In the genomic region with DNA sequence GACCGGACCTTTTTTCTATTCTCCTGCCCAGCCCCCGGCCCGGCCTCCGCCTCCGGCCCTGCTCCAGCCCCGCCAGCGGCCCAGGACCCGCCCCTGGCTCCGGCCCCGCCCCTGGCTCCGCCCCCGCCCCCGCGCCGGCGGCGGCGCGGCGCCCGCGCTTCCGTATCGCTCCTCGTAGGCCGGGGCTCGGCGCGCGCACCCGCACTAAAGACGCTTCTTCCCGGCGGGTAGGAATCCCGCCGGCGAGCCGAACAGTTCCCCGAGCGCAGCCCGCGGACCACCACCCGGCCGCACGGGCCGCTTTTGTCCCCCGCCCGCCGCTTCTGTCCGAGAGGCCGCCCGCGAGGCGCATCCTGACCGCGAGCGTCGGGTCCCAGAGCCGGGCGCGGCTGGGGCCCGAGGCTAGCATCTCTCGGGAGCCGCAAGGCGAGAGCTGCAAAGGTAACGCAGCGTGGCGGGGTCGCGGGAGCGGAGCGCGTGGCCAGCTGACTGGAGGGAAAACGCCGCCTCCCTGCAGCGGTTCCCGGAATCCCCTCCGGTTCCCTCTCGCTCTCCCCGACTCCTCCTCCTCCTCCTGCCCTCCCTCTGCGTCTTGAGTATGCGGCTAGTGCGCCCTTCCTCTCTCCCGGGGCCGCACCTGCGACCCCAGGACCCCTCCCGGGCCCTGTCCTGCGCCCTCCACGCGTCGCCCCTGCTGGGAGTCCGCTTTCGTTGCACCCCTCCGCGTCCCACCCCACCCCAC, we compare ENCODE assay signal across 1 cellular context.
TF ChIP-seq lines count a peak whose summit lies in the region.

A gene (plus strand): TSS at position 163 of the 742 bp plus-strand sequence. CDS start 11,985 bp downstream, outside the sequence.

TF ChIP-seq in K562, 482 proteins besides CTCF, POLR2A, EP300 and RAD21 (continued from another document and continues in another):
- TF ChIP-seq, protein P1, sequence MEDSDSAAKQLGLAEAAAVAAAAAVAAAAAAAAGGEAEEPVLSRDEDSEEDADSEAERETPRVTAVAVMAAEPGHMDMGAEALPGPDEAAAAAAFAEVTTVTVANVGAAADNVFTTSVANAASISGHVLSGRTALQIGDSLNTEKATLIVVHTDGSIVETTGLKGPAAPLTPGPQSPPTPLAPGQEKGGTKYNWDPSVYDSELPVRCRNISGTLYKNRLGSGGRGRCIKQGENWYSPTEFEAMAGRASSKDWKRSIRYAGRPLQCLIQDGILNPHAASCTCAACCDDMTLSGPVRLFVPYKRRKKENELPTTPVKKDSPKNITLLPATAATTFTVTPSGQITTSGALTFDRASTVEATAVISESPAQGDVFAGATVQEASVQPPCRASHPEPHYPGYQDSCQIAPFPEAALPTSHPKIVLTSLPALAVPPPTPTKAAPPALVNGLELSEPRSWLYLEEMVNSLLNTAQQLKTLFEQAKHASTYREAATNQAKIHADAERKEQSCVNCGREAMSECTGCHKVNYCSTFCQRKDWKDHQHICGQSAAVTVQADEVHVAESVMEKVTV (CRISPR knock-in tag; IDR thresholded peaks at IDR 0.05), result no peak
- TF ChIP-seq ZNF780A (CRISPR knock-in tag; IDR thresholded peaks at IDR 0.05), result no peak
- peak; percentile 56; the same call in 1 of the 2 replicates for TF ChIP-seq EP400 (IDR thresholded peaks at IDR 0.05)
- no peak for TF ChIP-seq NEUROD1 (IDR thresholded peaks at IDR 0.05; ENCODE audit: borderline replicate concordance, low read depth, low read length, partially characterized antibody)
- TF ChIP-seq NONO (IDR thresholded peaks at IDR 0.05; ENCODE audit: low read depth in 2 of 2, low read length in 1 of 2), result peak in 1 of 2 experiments; percentile 33; a peak in 1 of 4 replicates
- TF ChIP-seq TEAD1 (CRISPR knock-in tag; IDR thresholded peaks at IDR 0.05), result 0 out of 4 replicates have a peak, but pooled peaks of 1 of the 2 experiments have one; percentile 50
- no peak for TF ChIP-seq SMAD3 (CRISPR knock-in tag; conservative IDR thresholded peaks at IDR 0.05)
- no peak for TF ChIP-seq PURB (CRISPR knock-in tag; IDR thresholded peaks at IDR 0.05; ENCODE audit: low read depth)
- TF ChIP-seq MTF1 (CRISPR knock-in tag; IDR thresholded peaks at IDR 0.05; ENCODE audit: borderline replicate concordance), result no peak
- no peak for TF ChIP-seq RBM39 (optimal IDR thresholded peaks at IDR 0.05; ENCODE audit: low read depth, low read length)
- no peak for TF ChIP-seq CCNT2 (IDR thresholded peaks at IDR 0.05; ENCODE audit: borderline replicate concordance, extremely low read depth, insufficient read length, low read depth, low read length)
- TF ChIP-seq, protein P2, sequence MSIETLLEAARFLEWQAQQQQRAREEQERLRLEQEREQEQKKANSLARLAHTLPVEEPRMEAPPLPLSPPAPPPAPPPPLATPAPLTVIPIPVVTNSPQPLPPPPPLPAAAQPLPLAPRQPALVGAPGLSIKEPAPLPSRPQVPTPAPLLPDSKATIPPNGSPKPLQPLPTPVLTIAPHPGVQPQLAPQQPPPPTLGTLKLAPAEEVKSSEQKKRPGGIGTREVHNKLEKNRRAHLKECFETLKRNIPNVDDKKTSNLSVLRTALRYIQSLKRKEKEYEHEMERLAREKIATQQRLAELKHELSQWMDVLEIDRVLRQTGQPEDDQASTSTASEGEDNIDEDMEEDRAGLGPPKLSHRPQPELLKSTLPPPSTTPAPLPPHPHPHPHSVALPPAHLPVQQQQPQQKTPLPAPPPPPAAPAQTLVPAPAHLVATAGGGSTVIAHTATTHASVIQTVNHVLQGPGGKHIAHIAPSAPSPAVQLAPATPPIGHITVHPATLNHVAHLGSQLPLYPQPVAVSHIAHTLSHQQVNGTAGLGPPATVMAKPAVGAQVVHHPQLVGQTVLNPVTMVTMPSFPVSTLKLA (conservative IDR thresholded peaks at IDR 0.05), result peak in 1 of 2 experiments; percentile 12; a peak in 1 of 4 replicates
- TF ChIP-seq SMARCA5 (IDR thresholded peaks at IDR 0.05), result no peak
- TF ChIP-seq GABPB2 (CRISPR knock-in tag; conservative IDR thresholded peaks at IDR 0.05), result no peak
- TF ChIP-seq ERF (CRISPR knock-in tag; IDR thresholded peaks at IDR 0.05), result peak; percentile 48; the same call in 1 of the 2 replicates
- TF ChIP-seq XRCC3 (IDR thresholded peaks at IDR 0.05), result no peak
- TF ChIP-seq, protein P3, sequence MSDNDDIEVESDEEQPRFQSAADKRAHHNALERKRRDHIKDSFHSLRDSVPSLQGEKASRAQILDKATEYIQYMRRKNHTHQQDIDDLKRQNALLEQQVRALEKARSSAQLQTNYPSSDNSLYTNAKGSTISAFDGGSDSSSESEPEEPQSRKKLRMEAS (CRISPR knock-in tag; IDR thresholded peaks at IDR 0.05), result peak; percentile 40; the same call in 1 of the 2 replicates
- TF ChIP-seq NRF1 (conservative IDR thresholded peaks at IDR 0.05 in 1 of 2, IDR thresholded peaks at IDR 0.05 in 1 of 2), result peak; percentile 67 to 68; a peak in 3 of 4 replicates
- no peak for TF ChIP-seq NCOA1 (IDR thresholded peaks at IDR 0.05; ENCODE audit: low read depth)
- TF ChIP-seq COPS2 (conservative IDR thresholded peaks at IDR 0.05), result no peak
- no peak for TF ChIP-seq FOSL1 (tag; conservative IDR thresholded peaks at IDR 0.05)
- TF ChIP-seq SREBF1 (IDR thresholded peaks at IDR 0.05; ENCODE audit: borderline replicate concordance, low read depth, low read length), result no peak
- no peak for TF ChIP-seq TRIM28 (IDR thresholded peaks at IDR 0.05)
- TF ChIP-seq ELF1 (tag; IDR thresholded peaks at IDR 0.05), result 0 out of 2 replicates have a peak, but pooled peaks have one; percentile 30
- no peak for TF ChIP-seq TBL1XR1 (IDR thresholded peaks at IDR 0.05; ENCODE audit: low read length in 2 of 2)
- no peak for TF ChIP-seq MEF2A (IDR thresholded peaks at IDR 0.05; ENCODE audit: control insufficient read depth, low read depth, low read length)
- TF ChIP-seq, protein P4, sequence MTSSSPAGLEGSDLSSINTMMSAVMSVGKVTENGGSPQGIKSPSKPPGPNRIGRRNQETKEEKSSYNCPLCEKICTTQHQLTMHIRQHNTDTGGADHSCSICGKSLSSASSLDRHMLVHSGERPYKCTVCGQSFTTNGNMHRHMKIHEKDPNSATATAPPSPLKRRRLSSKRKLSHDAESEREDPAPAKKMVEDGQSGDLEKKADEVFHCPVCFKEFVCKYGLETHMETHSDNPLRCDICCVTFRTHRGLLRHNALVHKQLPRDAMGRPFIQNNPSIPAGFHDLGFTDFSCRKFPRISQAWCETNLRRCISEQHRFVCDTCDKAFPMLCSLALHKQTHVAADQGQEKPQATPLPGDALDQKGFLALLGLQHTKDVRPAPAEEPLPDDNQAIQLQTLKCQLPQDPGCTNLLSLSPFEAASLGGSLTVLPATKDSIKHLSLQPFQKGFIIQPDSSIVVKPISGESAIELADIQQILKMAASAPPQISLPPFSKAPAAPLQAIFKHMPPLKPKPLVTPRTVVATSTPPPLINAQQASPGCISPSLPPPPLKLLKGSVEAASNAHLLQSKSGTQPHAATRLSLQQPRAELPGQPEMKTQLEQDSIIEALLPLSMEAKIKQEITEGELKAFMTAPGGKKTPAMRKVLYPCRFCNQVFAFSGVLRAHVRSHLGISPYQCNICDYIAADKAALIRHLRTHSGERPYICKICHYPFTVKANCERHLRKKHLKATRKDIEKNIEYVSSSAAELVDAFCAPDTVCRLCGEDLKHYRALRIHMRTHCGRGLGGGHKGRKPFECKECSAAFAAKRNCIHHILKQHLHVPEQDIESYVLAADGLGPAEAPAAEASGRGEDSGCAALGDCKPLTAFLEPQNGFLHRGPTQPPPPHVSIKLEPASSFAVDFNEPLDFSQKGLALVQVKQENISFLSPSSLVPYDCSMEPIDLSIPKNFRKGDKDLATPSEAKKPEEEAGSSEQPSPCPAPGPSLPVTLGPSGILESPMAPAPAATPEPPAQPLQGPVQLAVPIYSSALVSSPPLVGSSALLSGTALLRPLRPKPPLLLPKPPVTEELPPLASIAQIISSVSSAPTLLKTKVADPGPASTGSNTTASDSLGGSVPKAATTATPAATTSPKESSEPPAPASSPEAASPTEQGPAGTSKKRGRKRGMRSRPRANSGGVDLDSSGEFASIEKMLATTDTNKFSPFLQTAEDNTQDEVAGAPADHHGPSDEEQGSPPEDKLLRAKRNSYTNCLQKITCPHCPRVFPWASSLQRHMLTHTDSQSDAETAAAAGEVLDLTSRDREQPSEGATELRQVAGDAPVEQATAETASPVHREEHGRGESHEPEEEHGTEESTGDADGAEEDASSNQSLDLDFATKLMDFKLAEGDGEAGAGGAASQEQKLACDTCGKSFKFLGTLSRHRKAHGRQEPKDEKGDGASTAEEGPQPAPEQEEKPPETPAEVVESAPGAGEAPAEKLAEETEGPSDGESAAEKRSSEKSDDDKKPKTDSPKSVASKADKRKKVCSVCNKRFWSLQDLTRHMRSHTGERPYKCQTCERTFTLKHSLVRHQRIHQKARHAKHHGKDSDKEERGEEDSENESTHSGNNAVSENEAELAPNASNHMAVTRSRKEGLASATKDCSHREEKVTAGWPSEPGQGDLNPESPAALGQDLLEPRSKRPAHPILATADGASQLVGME (CRISPR knock-in tag; IDR thresholded peaks at IDR 0.05), result peak; percentile 64; the same call in 1 of the 2 replicates
- peak; percentile 82 for TF ChIP-seq ZFX (CRISPR knock-in tag; IDR thresholded peaks at IDR 0.05)
- TF ChIP-seq TGIF2 (CRISPR knock-in tag; IDR thresholded peaks at IDR 0.05), result peak; percentile 85
- no peak for TF ChIP-seq GATAD2A (IDR thresholded peaks at IDR 0.05)
- TF ChIP-seq, protein P5, sequence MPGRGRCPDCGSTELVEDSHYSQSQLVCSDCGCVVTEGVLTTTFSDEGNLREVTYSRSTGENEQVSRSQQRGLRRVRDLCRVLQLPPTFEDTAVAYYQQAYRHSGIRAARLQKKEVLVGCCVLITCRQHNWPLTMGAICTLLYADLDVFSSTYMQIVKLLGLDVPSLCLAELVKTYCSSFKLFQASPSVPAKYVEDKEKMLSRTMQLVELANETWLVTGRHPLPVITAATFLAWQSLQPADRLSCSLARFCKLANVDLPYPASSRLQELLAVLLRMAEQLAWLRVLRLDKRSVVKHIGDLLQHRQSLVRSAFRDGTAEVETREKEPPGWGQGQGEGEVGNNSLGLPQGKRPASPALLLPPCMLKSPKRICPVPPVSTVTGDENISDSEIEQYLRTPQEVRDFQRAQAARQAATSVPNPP (IDR thresholded peaks at IDR 0.05; ENCODE audit: borderline replicate concordance, insufficient read depth, insufficient read length), result no peak
- no peak for TF ChIP-seq FOXJ3 (CRISPR knock-in tag; IDR thresholded peaks at IDR 0.05)
- no peak for TF ChIP-seq ZKSCAN1 (IDR thresholded peaks at IDR 0.05; ENCODE audit: low read depth, low read length)
- TF ChIP-seq, protein P6, sequence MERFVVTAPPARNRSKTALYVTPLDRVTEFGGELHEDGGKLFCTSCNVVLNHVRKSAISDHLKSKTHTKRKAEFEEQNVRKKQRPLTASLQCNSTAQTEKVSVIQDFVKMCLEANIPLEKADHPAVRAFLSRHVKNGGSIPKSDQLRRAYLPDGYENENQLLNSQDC (CRISPR knock-in tag; IDR thresholded peaks at IDR 0.05), result no peak
- no peak for TF ChIP-seq RFX5 (IDR thresholded peaks at IDR 0.05; ENCODE audit: low read depth, low read length)
- no peak for TF ChIP-seq EWSR1 (IDR thresholded peaks at IDR 0.05; ENCODE audit: borderline replicate concordance, low read depth, partially characterized antibody)
- no peak for TF ChIP-seq TSC22D4 (tag; IDR thresholded peaks at IDR 0.05)
- TF ChIP-seq SOX6 (IDR thresholded peaks at IDR 0.05), result no peak
- TF ChIP-seq, protein P7, sequence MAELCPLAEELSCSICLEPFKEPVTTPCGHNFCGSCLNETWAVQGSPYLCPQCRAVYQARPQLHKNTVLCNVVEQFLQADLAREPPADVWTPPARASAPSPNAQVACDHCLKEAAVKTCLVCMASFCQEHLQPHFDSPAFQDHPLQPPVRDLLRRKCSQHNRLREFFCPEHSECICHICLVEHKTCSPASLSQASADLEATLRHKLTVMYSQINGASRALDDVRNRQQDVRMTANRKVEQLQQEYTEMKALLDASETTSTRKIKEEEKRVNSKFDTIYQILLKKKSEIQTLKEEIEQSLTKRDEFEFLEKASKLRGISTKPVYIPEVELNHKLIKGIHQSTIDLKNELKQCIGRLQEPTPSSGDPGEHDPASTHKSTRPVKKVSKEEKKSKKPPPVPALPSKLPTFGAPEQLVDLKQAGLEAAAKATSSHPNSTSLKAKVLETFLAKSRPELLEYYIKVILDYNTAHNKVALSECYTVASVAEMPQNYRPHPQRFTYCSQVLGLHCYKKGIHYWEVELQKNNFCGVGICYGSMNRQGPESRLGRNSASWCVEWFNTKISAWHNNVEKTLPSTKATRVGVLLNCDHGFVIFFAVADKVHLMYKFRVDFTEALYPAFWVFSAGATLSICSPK (IDR thresholded peaks at IDR 0.05; ENCODE audit: borderline replicate concordance), result no peak
- no peak for TF ChIP-seq RNF2 (IDR thresholded peaks at IDR 0.05)
- TF ChIP-seq L3MBTL2 (IDR thresholded peaks at IDR 0.05), result peak; percentile 89
- TF ChIP-seq GTF2A2 (tag; IDR thresholded peaks at IDR 0.05), result no peak
- TF ChIP-seq SAFB2 (IDR thresholded peaks at IDR 0.05; ENCODE audit: borderline replicate concordance, low read depth, low read length, severe bottlenecking), result no peak
- TF ChIP-seq U2AF1 (optimal IDR thresholded peaks at IDR 0.05; ENCODE audit: low read depth, low read length), result peak; percentile 50
- no peak for TF ChIP-seq FIP1L1 (IDR thresholded peaks at IDR 0.05; ENCODE audit: low read depth, low read length, poor library complexity, severe bottlenecking)
- TF ChIP-seq PRPF4 (IDR thresholded peaks at IDR 0.05; ENCODE audit: insufficient read depth, low read depth, low read length, poor library complexity, severe bottlenecking), result no peak
- TF ChIP-seq PML (IDR thresholded peaks at IDR 0.05; ENCODE audit: low read length), result peak; percentile 24; the same call in 1 of the 2 replicates
- TF ChIP-seq BRCA1 (IDR thresholded peaks at IDR 0.05), result no peak
- TF ChIP-seq BRCA1 (CRISPR knock-in tag; IDR thresholded peaks at IDR 0.05), result no peak
- TF ChIP-seq NCOA4 (IDR thresholded peaks at IDR 0.05; ENCODE audit: partially characterized antibody), result no peak
- no peak for TF ChIP-seq ZNF444 (CRISPR knock-in tag; IDR thresholded peaks at IDR 0.05)
- no peak for TF ChIP-seq ZNF431 (CRISPR knock-in tag; IDR thresholded peaks at IDR 0.05)
- TF ChIP-seq MYNN (IDR thresholded peaks at IDR 0.05), result peak; percentile 14; the same call in 1 of the 2 replicates
- TF ChIP-seq MYNN (CRISPR knock-in tag; IDR thresholded peaks at IDR 0.05), result no peak
- TF ChIP-seq NR1H2 (CRISPR knock-in tag; IDR thresholded peaks at IDR 0.05), result 0 out of 2 replicates have a peak, but pooled peaks have one; percentile 44
- no peak for TF ChIP-seq ZEB2 (IDR thresholded peaks at IDR 0.05)
- 0 out of 2 replicates have a peak, but pooled peaks have one; percentile 37 for TF ChIP-seq ZNF133 (CRISPR knock-in tag; IDR thresholded peaks at IDR 0.05)
- TF ChIP-seq ZNF717 (CRISPR knock-in tag; IDR thresholded peaks at IDR 0.05), result no peak
